Comparison of ENCODE assay signal across 2 cellular contexts in the genomic region with DNA sequence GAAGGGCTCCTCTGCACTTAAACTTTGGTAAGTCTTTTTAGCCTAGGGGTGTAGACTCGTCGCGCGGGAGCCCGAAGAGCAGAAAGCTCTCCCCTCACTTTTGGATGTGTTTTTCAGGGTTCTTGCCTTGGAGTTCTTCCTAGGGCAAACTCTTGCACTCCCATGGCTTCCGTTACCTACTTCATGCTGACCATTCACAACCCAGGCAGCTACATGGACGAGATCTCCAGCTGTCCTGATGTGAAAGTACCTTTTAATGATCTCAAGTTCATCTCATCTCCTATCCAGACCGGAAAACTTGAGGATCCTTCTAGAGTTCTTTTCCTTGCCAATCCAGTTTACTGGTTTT.
A peak's percentile ranks its signal among the peaks of the same experiment; 100 is the strongest.
TF ChIP-seq lines count a peak whose summit lies in the region.

No MANE protein-coding gene starts in this region.

TF ChIP-seq in A549, 52 proteins besides CTCF, POLR2A, EP300 and RAD21:
- TF ChIP-seq JUN (IDR thresholded peaks at IDR 0.05) (no peak), ZSCAN20 (CRISPR knock-in tag; IDR thresholded peaks at IDR 0.05) (no peak), FOSB (CRISPR knock-in tag; IDR thresholded peaks at IDR 0.05) (no peak), RFX5 (IDR thresholded peaks at IDR 0.05) (no peak)

TF ChIP-seq in liver, 16 proteins besides CTCF, POLR2A, EP300 and RAD21:
- no peak for TF ChIP-seq FOXA1 (IDR thresholded peaks at IDR 0.05)
- TF ChIP-seq YY1 (IDR thresholded peaks at IDR 0.05): no peak
- TF ChIP-seq GABPA (IDR thresholded peaks at IDR 0.05 in 1 of 2, conservative IDR thresholded peaks at IDR 0.05 in 1 of 2): no peak
- TF ChIP-seq, protein P1, sequence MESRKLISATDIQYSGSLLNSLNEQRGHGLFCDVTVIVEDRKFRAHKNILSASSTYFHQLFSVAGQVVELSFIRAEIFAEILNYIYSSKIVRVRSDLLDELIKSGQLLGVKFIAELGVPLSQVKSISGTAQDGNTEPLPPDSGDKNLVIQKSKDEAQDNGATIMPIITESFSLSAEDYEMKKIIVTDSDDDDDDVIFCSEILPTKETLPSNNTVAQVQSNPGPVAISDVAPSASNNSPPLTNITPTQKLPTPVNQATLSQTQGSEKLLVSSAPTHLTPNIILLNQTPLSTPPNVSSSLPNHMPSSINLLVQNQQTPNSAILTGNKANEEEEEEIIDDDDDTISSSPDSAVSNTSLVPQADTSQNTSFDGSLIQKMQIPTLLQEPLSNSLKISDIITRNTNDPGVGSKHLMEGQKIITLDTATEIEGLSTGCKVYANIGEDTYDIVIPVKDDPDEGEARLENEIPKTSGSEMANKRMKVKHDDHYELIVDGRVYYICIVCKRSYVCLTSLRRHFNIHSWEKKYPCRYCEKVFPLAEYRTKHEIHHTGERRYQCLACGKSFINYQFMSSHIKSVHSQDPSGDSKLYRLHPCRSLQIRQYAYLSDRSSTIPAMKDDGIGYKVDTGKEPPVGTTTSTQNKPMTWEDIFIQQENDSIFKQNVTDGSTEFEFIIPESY (IDR thresholded peaks at IDR 0.05): no peak
- peak in 1 of 2 donors; percentile 1 for TF ChIP-seq RXRA (IDR thresholded peaks at IDR 0.05)
- TF ChIP-seq, protein P2, sequence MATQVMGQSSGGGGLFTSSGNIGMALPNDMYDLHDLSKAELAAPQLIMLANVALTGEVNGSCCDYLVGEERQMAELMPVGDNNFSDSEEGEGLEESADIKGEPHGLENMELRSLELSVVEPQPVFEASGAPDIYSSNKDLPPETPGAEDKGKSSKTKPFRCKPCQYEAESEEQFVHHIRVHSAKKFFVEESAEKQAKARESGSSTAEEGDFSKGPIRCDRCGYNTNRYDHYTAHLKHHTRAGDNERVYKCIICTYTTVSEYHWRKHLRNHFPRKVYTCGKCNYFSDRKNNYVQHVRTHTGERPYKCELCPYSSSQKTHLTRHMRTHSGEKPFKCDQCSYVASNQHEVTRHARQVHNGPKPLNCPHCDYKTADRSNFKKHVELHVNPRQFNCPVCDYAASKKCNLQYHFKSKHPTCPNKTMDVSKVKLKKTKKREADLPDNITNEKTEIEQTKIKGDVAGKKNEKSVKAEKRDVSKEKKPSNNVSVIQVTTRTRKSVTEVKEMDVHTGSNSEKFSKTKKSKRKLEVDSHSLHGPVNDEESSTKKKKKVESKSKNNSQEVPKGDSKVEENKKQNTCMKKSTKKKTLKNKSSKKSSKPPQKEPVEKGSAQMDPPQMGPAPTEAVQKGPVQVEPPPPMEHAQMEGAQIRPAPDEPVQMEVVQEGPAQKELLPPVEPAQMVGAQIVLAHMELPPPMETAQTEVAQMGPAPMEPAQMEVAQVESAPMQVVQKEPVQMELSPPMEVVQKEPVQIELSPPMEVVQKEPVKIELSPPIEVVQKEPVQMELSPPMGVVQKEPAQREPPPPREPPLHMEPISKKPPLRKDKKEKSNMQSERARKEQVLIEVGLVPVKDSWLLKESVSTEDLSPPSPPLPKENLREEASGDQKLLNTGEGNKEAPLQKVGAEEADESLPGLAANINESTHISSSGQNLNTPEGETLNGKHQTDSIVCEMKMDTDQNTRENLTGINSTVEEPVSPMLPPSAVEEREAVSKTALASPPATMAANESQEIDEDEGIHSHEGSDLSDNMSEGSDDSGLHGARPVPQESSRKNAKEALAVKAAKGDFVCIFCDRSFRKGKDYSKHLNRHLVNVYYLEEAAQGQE (IDR thresholded peaks at IDR 0.05): no peak
TF ChIP-seq in liver: peak in this region for 1.
